Comparison of ENCODE assay signal across 1 cellular context in the genomic region with DNA sequence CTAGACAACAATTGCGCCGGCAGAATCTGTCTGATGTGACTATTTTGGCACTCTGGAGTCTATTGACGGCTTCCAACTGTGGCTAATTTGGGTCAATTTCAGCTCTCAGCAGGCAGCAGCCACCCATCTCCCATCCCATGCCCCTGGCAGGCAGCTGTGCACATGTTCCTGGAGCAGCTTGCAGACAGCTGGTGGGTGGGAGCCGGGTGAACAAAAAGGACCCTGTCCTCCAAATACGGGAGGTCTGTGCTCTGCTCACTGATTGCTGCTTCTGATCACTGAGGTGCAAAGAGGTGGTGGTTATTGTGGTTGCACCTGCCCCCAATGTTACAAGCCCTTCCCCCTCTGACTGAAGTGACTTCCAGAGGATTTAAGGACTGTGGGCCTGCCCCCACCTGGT.
TF ChIP-seq lines count a peak whose summit lies in the region.

No MANE protein-coding gene starts in this region.

TF ChIP-seq in SK-N-SH, 30 proteins besides CTCF, POLR2A, EP300 and RAD21 (continued from another document):
- TF ChIP-seq, protein P1, sequence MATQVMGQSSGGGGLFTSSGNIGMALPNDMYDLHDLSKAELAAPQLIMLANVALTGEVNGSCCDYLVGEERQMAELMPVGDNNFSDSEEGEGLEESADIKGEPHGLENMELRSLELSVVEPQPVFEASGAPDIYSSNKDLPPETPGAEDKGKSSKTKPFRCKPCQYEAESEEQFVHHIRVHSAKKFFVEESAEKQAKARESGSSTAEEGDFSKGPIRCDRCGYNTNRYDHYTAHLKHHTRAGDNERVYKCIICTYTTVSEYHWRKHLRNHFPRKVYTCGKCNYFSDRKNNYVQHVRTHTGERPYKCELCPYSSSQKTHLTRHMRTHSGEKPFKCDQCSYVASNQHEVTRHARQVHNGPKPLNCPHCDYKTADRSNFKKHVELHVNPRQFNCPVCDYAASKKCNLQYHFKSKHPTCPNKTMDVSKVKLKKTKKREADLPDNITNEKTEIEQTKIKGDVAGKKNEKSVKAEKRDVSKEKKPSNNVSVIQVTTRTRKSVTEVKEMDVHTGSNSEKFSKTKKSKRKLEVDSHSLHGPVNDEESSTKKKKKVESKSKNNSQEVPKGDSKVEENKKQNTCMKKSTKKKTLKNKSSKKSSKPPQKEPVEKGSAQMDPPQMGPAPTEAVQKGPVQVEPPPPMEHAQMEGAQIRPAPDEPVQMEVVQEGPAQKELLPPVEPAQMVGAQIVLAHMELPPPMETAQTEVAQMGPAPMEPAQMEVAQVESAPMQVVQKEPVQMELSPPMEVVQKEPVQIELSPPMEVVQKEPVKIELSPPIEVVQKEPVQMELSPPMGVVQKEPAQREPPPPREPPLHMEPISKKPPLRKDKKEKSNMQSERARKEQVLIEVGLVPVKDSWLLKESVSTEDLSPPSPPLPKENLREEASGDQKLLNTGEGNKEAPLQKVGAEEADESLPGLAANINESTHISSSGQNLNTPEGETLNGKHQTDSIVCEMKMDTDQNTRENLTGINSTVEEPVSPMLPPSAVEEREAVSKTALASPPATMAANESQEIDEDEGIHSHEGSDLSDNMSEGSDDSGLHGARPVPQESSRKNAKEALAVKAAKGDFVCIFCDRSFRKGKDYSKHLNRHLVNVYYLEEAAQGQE (IDR thresholded peaks at IDR 0.05; ENCODE audit: low read depth, low read length) = no peak
TF ChIP-seq in SK-N-SH: peak in this region for 2.
